Comparison of ENCODE assay signal across 1 cellular context in genomic region chr11:77470504-77470903, GRCh38.
TF ChIP-seq lines count a peak whose summit lies in the region.

No MANE protein-coding gene starts in this region.

TF ChIP-seq in HepG2, 621 proteins besides CTCF, POLR2A, EP300 and RAD21:
- TF ChIP-seq ZNF615 (CRISPR knock-in tag; IDR thresholded peaks at IDR 0.05; ENCODE audit: borderline replicate concordance) (no peak), KAT8 (CRISPR knock-in tag; IDR thresholded peaks at IDR 0.05) (no peak), ZNF574 (CRISPR knock-in tag; IDR thresholded peaks at IDR 0.05) (no peak), ARNTL (CRISPR knock-in tag; IDR thresholded peaks at IDR 0.05) (no peak), ZUFSP (CRISPR knock-in tag; IDR thresholded peaks at IDR 0.05; ENCODE audit: borderline replicate concordance) (no peak), ZNF670 (CRISPR knock-in tag; IDR thresholded peaks at IDR 0.05; ENCODE audit: borderline replicate concordance) (no peak), PAF1 (CRISPR knock-in tag; IDR thresholded peaks at IDR 0.05) (no peak), ZNF749 (CRISPR knock-in tag; IDR thresholded peaks at IDR 0.05; ENCODE audit: borderline replicate concordance) (no peak), ZNF430 (CRISPR knock-in tag; IDR thresholded peaks at IDR 0.05) (no peak), ZNF354B (CRISPR knock-in tag; IDR thresholded peaks at IDR 0.05) (no peak), SMARCC2 (IDR thresholded peaks at IDR 0.05) (no peak), TSC22D2 (CRISPR knock-in tag; IDR thresholded peaks at IDR 0.05; ENCODE audit: borderline replicate concordance) (no peak), ZNF784 (CRISPR knock-in tag; IDR thresholded peaks at IDR 0.05; ENCODE audit: borderline replicate concordance) (no peak), PRDM4 (CRISPR knock-in tag; IDR thresholded peaks at IDR 0.05; ENCODE audit: borderline replicate concordance) (no peak), ZNF136 (CRISPR knock-in tag; IDR thresholded peaks at IDR 0.05; ENCODE audit: low read depth) (no peak)
TF ChIP-seq in HepG2: peak in this region for 0.
